9 cellular contexts compared by ENCODE assay signal in the genomic region with DNA sequence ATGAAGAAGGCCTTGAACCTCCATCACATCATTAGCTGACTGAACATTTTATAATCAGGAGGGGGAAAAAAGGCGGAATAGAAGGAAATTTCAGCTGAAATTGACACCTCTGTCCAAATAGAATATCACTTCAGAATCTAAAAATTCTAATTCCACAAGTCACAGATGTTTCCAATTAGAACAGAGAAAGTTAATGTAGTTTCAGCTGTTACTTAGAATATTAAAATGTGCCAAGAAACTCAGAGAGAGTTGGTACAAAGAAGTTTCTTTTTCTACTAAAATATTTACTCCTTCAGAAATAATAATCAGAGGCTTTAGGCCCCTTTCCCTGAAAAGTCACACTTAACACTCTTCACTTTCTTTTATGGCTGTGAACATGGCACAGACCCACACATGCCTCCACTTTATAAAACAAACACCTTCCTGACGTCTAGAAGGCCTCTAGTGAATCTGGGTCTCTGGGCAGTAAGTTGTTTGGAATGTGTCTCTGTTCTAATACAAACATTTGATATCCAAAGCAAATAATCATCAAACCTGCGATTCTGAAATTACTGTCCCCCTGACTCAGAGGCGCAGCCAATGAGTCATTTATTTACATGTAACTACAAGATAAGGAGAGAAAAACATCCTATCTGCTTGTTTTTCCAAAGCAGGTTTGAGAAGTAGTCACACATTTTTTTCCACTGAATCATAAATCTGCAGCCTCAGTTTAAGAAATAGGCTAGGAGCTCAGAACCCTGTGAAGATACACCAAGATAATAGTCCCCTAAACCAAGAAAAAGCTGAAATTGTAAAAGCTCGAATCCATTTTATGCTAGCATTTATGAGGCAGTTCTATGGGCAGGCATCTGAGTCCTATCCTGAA.
A peak's percentile ranks its signal among the peaks of the same experiment; 100 is the strongest.
DNase-seq lines count a peak whose midpoint lies in the region; ATAC-seq and TF ChIP-seq lines count a peak whose summit lies in the region.
"Had no signal": no experiment of that assay in that cellular context is flagged by ENCODE, and none has a peak within 500 bp of the region (broad histone marks: within the 10 kb centered on the region; RNA-seq: fewer than 3 reads in every experiment).

No MANE protein-coding gene starts in this region.

- H2AFZ ChIP-seq in hepatocyte, result no peak overlapping the region

- H3K9me3 ChIP-seq in adipocyte (ENCODE audit: control insufficient read depth, low read length) (no peaks in the 10 kb centered on the region), hepatocyte (ENCODE audit: low read depth) (no peaks in the 10 kb centered on the region), testis (no peaks in the 10 kb centered on the region)
- no peaks in the 10 kb centered on the region for H3K9me3 ChIP-seq in CD8-positive, alpha-beta T cell (ENCODE audit: low read length)

- POLR2A ChIA-PET in CD8-positive, alpha-beta T cell (lab: Charles Lee), result no interaction called here

- no peak for TF ChIP-seq POLR2A in testis (IDR thresholded peaks at IDR 0.05)

- H3K9me2 ChIP-seq in hepatocyte (replicated peaks; ENCODE audit: insufficient read depth), result no peaks in the 10 kb centered on the region

- H4K20me1 ChIP-seq in hepatocyte (ENCODE audit: insufficient read depth, poor library complexity, severe bottlenecking), result no peaks in the 10 kb centered on the region

- H3K4me1 Mint-ChIP-seq in CD8-positive, alpha-beta T cell (ENCODE audit: low read depth), result no peaks in the 10 kb centered on the region
- H3K4me1 Mint-ChIP-seq: CD4-positive, CD25-positive, alpha-beta regulatory T cell had no signal

- 24% methylated on average over 5 of the region's 5 CpGs for WGBS in hepatocyte (ENCODE audit: low lambda C conversion rate, missing lambda C conversion rate)
- WGBS in testis, 2 donors, result 33 to 44% methylated on average over 5 of the region's 5 CpGs

- no peak overlapping the region for H3K4me3 Mint-ChIP-seq in CD8-positive, alpha-beta T cell

- H3K27ac ChIP-seq in hepatocyte (peak overlapping the region; percentile 85), testis (peak overlapping the region; percentile 16 to 61)
- no peak overlapping the region for H3K27ac ChIP-seq in CD8-positive, alpha-beta T cell (ENCODE audit: low read depth, low read length)

- CTCF ChIA-PET in CD8-positive, alpha-beta T cell (lab: Charles Lee), result interaction anchor here (0.6 kb wide), 1 partner anchor 43 kb away, joined by 3 read pairs; no protein-coding TSS in a partner anchor

- peaks cover 5% of the 10 kb centered on the region for H3K27me3 Mint-ChIP-seq in CD8-positive, alpha-beta T cell (ENCODE audit: low read depth)
- H3K27me3 Mint-ChIP-seq: CD4-positive, CD25-positive, alpha-beta regulatory T cell had no signal

- no peak overlapping the region for H3K27ac Mint-ChIP-seq in CD8-positive, alpha-beta T cell
- H3K27ac Mint-ChIP-seq: CD4-positive, CD25-positive, alpha-beta regulatory T cell had no signal

- no peaks in the 10 kb centered on the region for H3K27me3 ChIP-seq in adipocyte (replicated peaks; ENCODE audit: control insufficient read depth, insufficient read depth, low read length)
- H3K27me3 ChIP-seq in hepatocyte, result no peaks in the 10 kb centered on the region
- H3K27me3 ChIP-seq in testis, result no peaks in the 10 kb centered on the region
- no peaks in the 10 kb centered on the region for H3K27me3 ChIP-seq in CD8-positive, alpha-beta T cell (ENCODE audit: insufficient read depth, low read length)

- ATAC-seq in GM21515 (IDR thresholded peaks at IDR 0.05; ENCODE audit: unreplicated experiment), result no peak
- no peak for ATAC-seq in CD8-positive, alpha-beta T cell

- peaks cover 10% of the 10 kb centered on the region for H3K9me3 Mint-ChIP-seq in CD8-positive, alpha-beta T cell

- intact Hi-C loops in testis (cut with DNase I; ENCODE audit: low total_unique reads), result no loop called here
- intact Hi-C loops in CD8-positive, alpha-beta T cell (cut with DNase I, micrococcal nuclease), result no loop called here

- H3K4me2 ChIP-seq in hepatocyte, result peak overlapping the region; percentile 22

- H3K4me3 ChIP-seq in adipocyte (ENCODE audit: low read length) (no peak overlapping the region), hepatocyte (no peak overlapping the region), testis (no peak overlapping the region)
- no peak overlapping the region for H3K4me3 ChIP-seq in CD8-positive, alpha-beta T cell (ENCODE audit: low read depth, low read length)

- peak overlapping the region; percentile 74 for H3K9ac ChIP-seq in adipocyte (ENCODE audit: low read length)

- H3K4me1 ChIP-seq in adipocyte (ENCODE audit: control insufficient read depth, insufficient read depth, low read length), result peaks cover 35% of the 10 kb centered on the region
- H3K4me1 ChIP-seq in hepatocyte (ENCODE audit: insufficient read depth), result peaks cover 19% of the 10 kb centered on the region
- peaks cover 24% of the 10 kb centered on the region for H3K4me1 ChIP-seq in testis
- no peaks in the 10 kb centered on the region for H3K4me1 ChIP-seq in CD8-positive, alpha-beta T cell (ENCODE audit: insufficient read depth, low read length)

- H3K36me3 ChIP-seq in adipocyte (ENCODE audit: control insufficient read depth, insufficient read depth, low read length, severe bottlenecking), result no peaks in the 10 kb centered on the region
- no peaks in the 10 kb centered on the region for H3K36me3 ChIP-seq in hepatocyte (replicated peaks; ENCODE audit: insufficient read depth, low read depth)
- no peaks in the 10 kb centered on the region for H3K36me3 ChIP-seq in testis (ENCODE audit: low read depth, missing control alignments)
- H3K36me3 ChIP-seq in CD8-positive, alpha-beta T cell (ENCODE audit: insufficient read depth, low read length), result no peaks in the 10 kb centered on the region

- TF ChIP-seq CTCF in hepatocyte (IDR thresholded peaks at IDR 0.05; ENCODE audit: poor library complexity) (no peak), testis (IDR thresholded peaks at IDR 0.05) (no peak)
- no peak for TF ChIP-seq CTCF in CD8-positive, alpha-beta T cell (IDR thresholded peaks at IDR 0.05)

- peaks cover 1% of the 10 kb centered on the region for H3K36me3 Mint-ChIP-seq in CD8-positive, alpha-beta T cell

- no peaks in the 10 kb centered on the region for H3K79me2 ChIP-seq in hepatocyte

- peak; percentile 31 for DNase-seq in activated CD4-positive, alpha-beta T cell treated with anti-CD3 and anti-CD28 coated beads for 48 hours
- no peak for DNase-seq in activated CD4-positive, alpha-beta T cell treated with anti-CD3 and anti-CD28 coated beads for 4 hours
- peak; percentile 87 for DNase-seq in adipocyte (ENCODE audit: low read depth)
- DNase-seq in hepatocyte (ENCODE audit: low spot score), result peak; percentile 78
- no peak for DNase-seq in testis
- no peak for DNase-seq in CD8-positive, alpha-beta T cell
- DNase-seq in activated CD4-positive, CD25-positive, alpha-beta regulatory T cell (lab: John Stamatoyannopoulos, UW), result no peak
- DNase-seq: CD4-positive, CD25-positive, alpha-beta regulatory T cell had no signal

Comparison
In these comparisons a context has a peak if more than half of its experiments do, and no peak if none do; other contexts are left out.
1. DNase-seq: peak in activated CD4-positive, alpha-beta T cell treated with anti-CD3 and anti-CD28 coated beads for 48 hours (single experiment), adipocyte (single experiment) and hepatocyte (single experiment); none in activated CD4-positive, alpha-beta T cell treated with anti-CD3 and anti-CD28 coated beads for 4 hours (0 of 2), testis (single experiment), CD8-positive, alpha-beta T cell (0 of 7) and activated CD4-positive, CD25-positive, alpha-beta regulatory T cell (0 of 4).